12 cellular contexts compared by ENCODE assay signal in genomic region chr7:1818581-1819200, GRCh38.
DNase-seq lines count a peak whose midpoint lies in the region; ATAC-seq and TF ChIP-seq lines count a peak whose summit lies in the region.
"Had no signal": no experiment of that assay in that cellular context is flagged by ENCODE, and none has a peak within 500 bp of the region (broad histone marks: within the 10 kb centered on the region; RNA-seq: fewer than 3 reads in every experiment).

No MANE protein-coding gene starts in this region.

- CTCF ChIA-PET in SK-N-SH (lab: Yijun Ruan, JAX): no interaction called here

- no peak overlapping the region for H2AFZ ChIP-seq in SK-N-SH (ENCODE audit: low read depth)

- no peaks in the 10 kb centered on the region for H3K79me2 ChIP-seq in SK-N-SH (ENCODE audit: insufficient read depth)

- no peaks in the 10 kb centered on the region for H3K36me3 ChIP-seq in SK-N-SH (replicated peaks in 1 of 2; ENCODE audit: control insufficient read depth in 1 of 2, insufficient read depth in 2 of 2, low read length in 1 of 2)
- H3K36me3 ChIP-seq in esophagus muscularis mucosa: peaks cover 0 to 23% (median 11%) of the 10 kb centered on the region in 4 donors
- H3K36me3 ChIP-seq in sigmoid colon: no peaks in the 10 kb centered on the region

- H3K4me3 ChIP-seq in SK-N-SH (ENCODE audit: low read depth in 2 of 2, low read length in 1 of 2) (no peak overlapping the region), esophagus muscularis mucosa (no peak overlapping the region), sigmoid colon (no peak overlapping the region)
- H3K4me3 ChIP-seq: tibial nerve had no signal

- peaks cover 8% of the 10 kb centered on the region for H3K4me1 Mint-ChIP-seq in T-helper 2 cell treated with Interferon-gamma antibody and Interleukin-4, amounts not matched to agents 5 μg/mL and 100 μg/mL, for 36 hours (ENCODE audit: low read depth)

- peaks cover 13% of the 10 kb centered on the region for H3K27me3 Mint-ChIP-seq in T-helper 2 cell treated with Interferon-gamma antibody and Interleukin-4, amounts not matched to agents 5 μg/mL and 100 μg/mL, for 36 hours (ENCODE audit: low read depth)

- no peak for TF ChIP-seq RAD21 in SK-N-SH (IDR thresholded peaks at IDR 0.05; ENCODE audit: low read length)

- H3K9me3 Mint-ChIP-seq in T-helper 2 cell treated with Interferon-gamma antibody and Interleukin-4, amounts not matched to agents 5 μg/mL and 100 μg/mL, for 36 hours: no peaks in the 10 kb centered on the region
- H3K9me3 Mint-ChIP-seq: dendritic cell treated with granulocyte-macrophage colony-stimulating factor and Interleukin-4, amounts not matched to agents 40 ng/mL and 50 ng/mL, for 4 days had no signal

- H3K4me1 ChIP-seq in SK-N-SH (ENCODE audit: control insufficient read depth in 1 of 2, insufficient read depth in 2 of 2, low read depth in 1 of 2, low read length in 1 of 2): peaks cover 0 to 52% of the 10 kb centered on the region in 2 experiments; a peak in 1 of 4 replicates
- H3K4me1 ChIP-seq in esophagus muscularis mucosa: peaks cover 0 to 4% (median 0%) of the 10 kb centered on the region in 4 donors
- no peaks in the 10 kb centered on the region for H3K4me1 ChIP-seq in sigmoid colon

- peak overlapping the region in 1 of 2 experiments; percentile 22; a peak in 1 of 4 replicates for H3K27ac ChIP-seq in SK-N-SH (ENCODE audit: low read depth in 2 of 2, low read length in 1 of 2)
- H3K27ac ChIP-seq in esophagus muscularis mucosa (replicated peaks in 1 of 4): no peak overlapping the region
- no peak overlapping the region for H3K27ac ChIP-seq in sigmoid colon
- H3K27ac ChIP-seq: tibial nerve had no signal

- DNase-seq in SK-N-SH: peak; percentile 68
- DNase-seq in NCI-H1417 (lab: John Stamatoyannopoulos, UW): peak in 2 of 3 experiments; percentile 81 to 96
- peak; percentile 75 for DNase-seq in esophagus muscularis mucosa (ENCODE audit: extremely low spot score)
- peak; percentile 40 for DNase-seq in sigmoid colon
- DNase-seq in T-helper 2 cell treated with Interferon-gamma antibody and Interleukin-4, amounts not matched to agents 5 μg/mL and 100 μg/mL, for 36 hours (ENCODE audit: low spot score): no peak
- no peak for DNase-seq in NOMO-1 treated with dmso at 0.1 percent for 144 hours (lab: John Stamatoyannopoulos, UW; ENCODE audit: unreplicated experiment)
- DNase-seq: IMR-90, NCI-H1105 treated with DMSO at 0.1 percent for 48 hours had no signal

- intact Hi-C loops in esophagus muscularis mucosa (cut with DNase I): no loop called here
- intact Hi-C loops in sigmoid colon (cut with DNase I): loop anchor here (10.0 kb wide), 1 partner anchor 386 kb away; no protein-coding TSS in a partner anchor

- POLR2A ChIA-PET in SK-N-SH (lab: Yijun Ruan, JAX): interaction anchor here (0.6 kb wide), 1 partner anchor 415 kb away, joined by 3 read pairs; no protein-coding TSS in a partner anchor

- TF ChIP-seq POLR2A in esophagus muscularis mucosa (IDR thresholded peaks at IDR 0.05; ENCODE audit: low read depth) (no peak), sigmoid colon (IDR thresholded peaks at IDR 0.05) (no peak)

- H3K9me2 ChIP-seq in SK-N-SH: no peaks in the 10 kb centered on the region

- H3K27ac Mint-ChIP-seq in T-helper 2 cell treated with Interferon-gamma antibody and Interleukin-4, amounts not matched to agents 5 μg/mL and 100 μg/mL, for 36 hours: no peak overlapping the region

- ATAC-seq in SK-N-SH treated with all-trans-retinoic acid at 6 μM for 48 hours (no peak), GM18861 (IDR thresholded peaks at IDR 0.05; ENCODE audit: unreplicated experiment) (no peak)

- no peak for TF ChIP-seq CTCF in SK-N-SH (IDR thresholded peaks at IDR 0.05)
- no peak for TF ChIP-seq CTCF in esophagus muscularis mucosa (IDR thresholded peaks at IDR 0.05)
- TF ChIP-seq CTCF in sigmoid colon (IDR thresholded peaks at IDR 0.05): no peak

- no peak overlapping the region for H3K9ac ChIP-seq in SK-N-SH

- H4K20me1 ChIP-seq in SK-N-SH (ENCODE audit: insufficient read depth): no peaks in the 10 kb centered on the region

- H3K4me3 Mint-ChIP-seq in T-helper 2 cell treated with Interferon-gamma antibody and Interleukin-4, amounts not matched to agents 5 μg/mL and 100 μg/mL, for 36 hours: no peak overlapping the region
- H3K4me3 Mint-ChIP-seq: dendritic cell treated with granulocyte-macrophage colony-stimulating factor and Interleukin-4, amounts not matched to agents 40 ng/mL and 50 ng/mL, for 4 days had no signal

- no peaks in the 10 kb centered on the region for H3F3A ChIP-seq in SK-N-SH (replicated peaks; ENCODE audit: insufficient read depth)

- no peaks in the 10 kb centered on the region for H3K27me3 ChIP-seq in SK-N-SH (ENCODE audit: insufficient read depth)
- no peaks in the 10 kb centered on the region for H3K27me3 ChIP-seq in esophagus muscularis mucosa
- H3K27me3 ChIP-seq in sigmoid colon: peaks cover 0 to 4% (median 0%) of the 10 kb centered on the region in 3 donors
- H3K27me3 ChIP-seq: tibial nerve had no signal

- no peaks in the 10 kb centered on the region for H3K36me3 Mint-ChIP-seq in T-helper 2 cell treated with Interferon-gamma antibody and Interleukin-4, amounts not matched to agents 5 μg/mL and 100 μg/mL, for 36 hours (ENCODE audit: low read depth)

- WGBS in SK-N-SH (ENCODE audit: low lambda C conversion rate): 86% methylated on average over 24 of the region's 27 CpGs
- 85% methylated on average over 27 of the region's 27 CpGs for WGBS in esophagus muscularis mucosa
- WGBS in sigmoid colon, 2 donors: 85 to 93% methylated on average over 27 of the region's 27 CpGs

- H3K9me3 ChIP-seq in SK-N-SH: no peaks in the 10 kb centered on the region
- no peaks in the 10 kb centered on the region for H3K9me3 ChIP-seq in esophagus muscularis mucosa
- H3K9me3 ChIP-seq in sigmoid colon: no peaks in the 10 kb centered on the region
- H3K9me3 ChIP-seq: tibial nerve had no signal

- TF ChIP-seq EP300 in SK-N-SH (IDR thresholded peaks at IDR 0.05; ENCODE audit: borderline replicate concordance in 1 of 2, low read depth in 1 of 2, low read length in 1 of 2) (no peak), esophagus muscularis mucosa (IDR thresholded peaks at IDR 0.05) (no peak), sigmoid colon (IDR thresholded peaks at IDR 0.05) (no peak)

- H3K4me2 ChIP-seq in SK-N-SH: no peak overlapping the region

TF ChIP-seq in SK-N-SH, 30 proteins besides CTCF, POLR2A, EP300 and RAD21:
- no peak for TF ChIP-seq SMC3 (IDR thresholded peaks at IDR 0.05; ENCODE audit: low read depth, low read length)
- no peak for TF ChIP-seq JUND (IDR thresholded peaks at IDR 0.05)
- TF ChIP-seq MXI1 (IDR thresholded peaks at IDR 0.05; ENCODE audit: low read depth, low read length): no peak
- no peak for TF ChIP-seq CHD2 (IDR thresholded peaks at IDR 0.05; ENCODE audit: low read length, partially characterized antibody)
- TF ChIP-seq USF1 (IDR thresholded peaks at IDR 0.05; ENCODE audit: borderline replicate concordance, low read depth): no peak
- no peak for TF ChIP-seq FOXJ3 (CRISPR knock-in tag; IDR thresholded peaks at IDR 0.05)
- TF ChIP-seq TAF1 (IDR thresholded peaks at IDR 0.05; ENCODE audit: borderline replicate concordance, low read depth, low read length): no peak
- TF ChIP-seq TEAD4 (IDR thresholded peaks at IDR 0.05; ENCODE audit: borderline replicate concordance, insufficient read depth): no peak
- no peak for TF ChIP-seq MAX (IDR thresholded peaks at IDR 0.05; ENCODE audit: low read depth)
- no peak for TF ChIP-seq EZH2phosphoT487 (IDR thresholded peaks at IDR 0.05; ENCODE audit: borderline replicate concordance, low read depth)
- no peak for TF ChIP-seq FOSL2 (IDR thresholded peaks at IDR 0.05; ENCODE audit: borderline replicate concordance, low read depth)
- no peak for TF ChIP-seq NRF1 (IDR thresholded peaks at IDR 0.05; ENCODE audit: low read depth, low read length)

TF ChIP-seq in SK-N-SH treated with all-trans-retinoic acid at 6 μM for 48 hours, 23 proteins besides CTCF, POLR2A, EP300 and RAD21 (continues in another document):
- no peak for TF ChIP-seq POU6F1 (CRISPR knock-in tag; IDR thresholded peaks at IDR 0.05; ENCODE audit: borderline replicate concordance, low read depth)
- TF ChIP-seq ZC3H10 (CRISPR knock-in tag; IDR thresholded peaks at IDR 0.05): no peak
- TF ChIP-seq PPARA (CRISPR knock-in tag; IDR thresholded peaks at IDR 0.05; ENCODE audit: borderline replicate concordance): no peak
- no peak for TF ChIP-seq BACH2 (CRISPR knock-in tag; IDR thresholded peaks at IDR 0.05; ENCODE audit: borderline replicate concordance)
- no peak for TF ChIP-seq RARB (CRISPR knock-in tag; IDR thresholded peaks at IDR 0.05)
- no peak for TF ChIP-seq GLIS3 (CRISPR knock-in tag; IDR thresholded peaks at IDR 0.05)
- no peak for TF ChIP-seq ZNF565 (CRISPR knock-in tag; conservative IDR thresholded peaks at IDR 0.05; ENCODE audit: low read depth)
- TF ChIP-seq SNAI2 (CRISPR knock-in tag; IDR thresholded peaks at IDR 0.05): no peak
- TF ChIP-seq, protein P1, sequence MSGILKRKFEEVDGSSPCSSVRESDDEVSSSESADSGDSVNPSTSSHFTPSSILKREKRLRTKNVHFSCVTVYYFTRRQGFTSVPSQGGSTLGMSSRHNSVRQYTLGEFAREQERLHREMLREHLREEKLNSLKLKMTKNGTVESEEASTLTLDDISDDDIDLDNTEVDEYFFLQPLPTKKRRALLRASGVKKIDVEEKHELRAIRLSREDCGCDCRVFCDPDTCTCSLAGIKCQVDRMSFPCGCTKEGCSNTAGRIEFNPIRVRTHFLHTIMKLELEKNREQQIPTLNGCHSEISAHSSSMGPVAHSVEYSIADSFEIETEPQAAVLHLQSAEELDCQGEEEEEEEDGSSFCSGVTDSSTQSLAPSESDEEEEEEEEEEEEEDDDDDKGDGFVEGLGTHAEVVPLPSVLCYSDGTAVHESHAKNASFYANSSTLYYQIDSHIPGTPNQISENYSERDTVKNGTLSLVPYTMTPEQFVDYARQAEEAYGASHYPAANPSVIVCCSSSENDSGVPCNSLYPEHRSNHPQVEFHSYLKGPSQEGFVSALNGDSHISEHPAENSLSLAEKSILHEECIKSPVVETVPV (CRISPR knock-in tag; IDR thresholded peaks at IDR 0.05): no peak
- no peak for TF ChIP-seq ZNF8 (CRISPR knock-in tag; IDR thresholded peaks at IDR 0.05)

Comparison
In these comparisons a context has a peak if more than half of its experiments do, and no peak if none do; other contexts are left out.
1. DNase-seq: peak in SK-N-SH (single experiment), NCI-H1417 (2 of 3), esophagus muscularis mucosa (single experiment) and sigmoid colon (single experiment); none in T-helper 2 cell treated with Interferon-gamma antibody and Interleukin-4, amounts not matched to agents 5 μg/mL and 100 μg/mL, for 36 hours (single experiment) and NOMO-1 treated with dmso at 0.1 percent for 144 hours (single experiment).